ENCODE assay signal across 1 cellular context in the genomic region with DNA sequence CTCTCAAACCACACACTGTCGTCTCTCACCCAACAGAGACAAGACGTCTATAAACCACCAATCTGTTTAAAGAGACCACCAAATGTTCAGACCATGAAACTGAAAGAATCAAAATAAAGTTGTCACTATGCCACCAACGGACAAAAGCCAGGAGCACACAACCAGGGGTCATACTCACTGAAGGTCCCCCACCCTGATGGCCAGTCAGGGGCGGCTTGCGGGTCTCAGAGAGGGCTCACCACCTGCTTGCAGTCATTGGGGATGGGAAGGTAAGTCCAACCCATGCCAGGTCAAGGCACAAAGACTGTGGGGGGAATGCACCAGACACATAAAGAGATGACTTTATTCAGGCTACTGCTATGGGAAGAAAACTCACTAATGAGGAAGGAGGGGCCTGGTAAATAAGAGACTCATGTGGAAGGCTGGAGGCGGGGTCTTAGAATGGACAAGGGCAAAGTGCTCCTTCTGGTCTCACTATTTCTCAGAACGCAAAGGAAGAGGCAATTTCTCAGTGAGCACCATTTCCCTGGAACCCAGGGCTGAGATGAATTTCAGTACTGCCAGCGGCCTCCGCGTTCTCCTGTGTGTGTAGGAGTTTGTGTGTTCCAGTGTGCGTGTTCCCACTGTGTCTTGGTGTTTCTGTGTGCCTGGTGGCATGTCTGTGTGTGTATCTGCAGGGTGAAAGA.
A peak's percentile ranks its signal among the peaks of the same experiment; 100 is the strongest.
TF ChIP-seq lines count a peak whose summit lies in the region.

No MANE protein-coding gene starts in this region.

TF ChIP-seq in K562, 482 proteins besides CTCF, POLR2A, EP300 and RAD21 (continued from another document and continues in another):
- TF ChIP-seq, protein P1, sequence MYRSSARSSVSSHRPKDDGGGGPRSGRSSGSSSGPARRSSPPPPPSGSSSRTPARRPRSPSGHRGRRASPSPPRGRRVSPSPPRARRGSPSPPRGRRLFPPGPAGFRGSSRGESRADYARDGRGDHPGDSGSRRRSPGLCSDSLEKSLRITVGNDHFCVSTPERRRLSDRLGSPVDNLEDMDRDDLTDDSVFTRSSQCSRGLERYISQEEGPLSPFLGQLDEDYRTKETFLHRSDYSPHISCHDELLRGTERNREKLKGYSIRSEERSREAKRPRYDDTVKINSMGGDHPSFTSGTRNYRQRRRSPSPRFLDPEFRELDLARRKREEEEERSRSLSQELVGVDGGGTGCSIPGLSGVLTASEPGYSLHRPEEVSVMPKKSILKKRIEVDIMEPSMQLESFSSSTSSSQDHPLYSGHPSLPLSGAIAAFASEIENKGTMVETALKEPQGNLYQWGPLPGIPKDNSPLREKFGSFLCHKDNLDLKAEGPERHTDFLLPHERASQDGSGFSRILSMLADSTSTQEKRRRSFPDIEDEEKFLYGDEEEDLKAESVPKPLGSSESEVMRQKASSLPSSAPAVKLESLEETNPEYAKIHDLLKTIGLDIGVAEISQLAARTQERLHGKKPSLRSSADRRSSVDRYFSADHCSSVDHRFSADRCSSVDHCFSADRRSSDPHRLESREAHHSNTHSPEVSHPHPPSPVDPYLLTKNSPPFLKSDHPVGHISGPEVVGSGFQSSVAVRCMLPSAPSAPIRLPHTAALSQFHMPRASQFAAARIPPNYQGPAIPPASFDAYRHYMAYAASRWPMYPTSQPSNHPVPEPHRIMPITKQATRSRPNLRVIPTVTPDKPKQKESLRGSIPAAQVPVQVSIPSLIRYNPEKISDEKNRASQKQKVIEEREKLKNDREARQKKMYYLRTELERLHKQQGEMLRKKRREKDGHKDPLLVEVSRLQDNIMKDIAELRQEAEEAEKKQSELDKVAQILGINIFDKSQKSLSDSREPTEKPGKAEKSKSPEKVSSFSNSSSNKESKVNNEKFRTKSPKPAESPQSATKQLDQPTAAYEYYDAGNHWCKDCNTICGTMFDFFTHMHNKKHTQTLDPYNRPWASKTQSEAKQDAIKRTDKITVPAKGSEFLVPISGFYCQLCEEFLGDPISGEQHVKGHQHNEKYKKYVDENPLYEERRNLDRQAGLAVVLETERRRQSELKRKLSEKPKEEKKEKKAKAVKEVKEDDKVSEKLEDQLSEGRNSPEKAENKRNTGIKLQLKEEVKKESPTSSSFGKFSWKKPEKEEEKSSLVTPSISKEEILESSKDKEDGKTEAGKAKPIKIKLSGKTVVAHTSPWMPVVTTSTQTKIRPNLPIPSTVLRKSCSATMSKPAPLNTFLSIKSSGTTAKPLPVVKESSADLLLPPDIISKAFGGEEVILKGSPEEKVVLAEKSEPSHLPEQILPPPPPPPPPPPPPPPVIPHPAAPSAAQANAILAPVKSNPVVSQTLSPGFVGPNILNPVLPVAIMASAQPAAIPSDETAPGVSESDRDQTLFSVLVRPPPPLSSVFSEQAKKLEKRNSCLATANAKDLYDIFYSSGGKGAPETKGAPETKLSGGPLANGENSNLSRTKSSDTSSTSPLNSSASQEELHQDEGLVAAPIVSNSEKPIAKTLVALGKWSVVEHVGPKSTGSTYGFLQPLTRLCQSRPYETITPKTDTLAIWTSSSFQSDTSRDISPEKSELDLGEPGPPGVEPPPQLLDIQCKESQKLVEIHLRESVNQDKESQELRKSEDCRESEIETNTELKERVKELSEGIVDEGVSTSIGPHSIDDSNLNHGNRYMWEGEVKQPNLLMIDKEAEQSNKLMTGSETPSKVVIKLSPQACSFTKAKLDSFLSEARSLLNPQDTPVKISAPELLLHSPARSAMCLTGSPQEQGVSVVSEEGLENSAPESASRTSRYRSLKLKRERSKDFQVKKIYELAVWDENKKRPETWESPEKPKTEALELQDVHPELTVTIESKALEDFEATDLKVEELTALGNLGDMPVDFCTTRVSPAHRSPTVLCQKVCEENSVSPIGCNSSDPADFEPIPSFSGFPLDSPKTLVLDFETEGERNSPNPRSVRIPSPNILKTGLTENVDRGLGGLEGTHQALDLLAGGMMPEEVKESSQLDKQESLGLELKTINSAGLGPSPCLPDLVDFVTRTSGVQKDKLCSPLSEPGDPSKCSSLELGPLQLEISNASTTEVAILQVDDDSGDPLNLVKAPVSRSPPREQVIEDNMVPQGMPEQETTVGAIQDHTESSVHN (IDR thresholded peaks at IDR 0.05; ENCODE audit: borderline replicate concordance in 1 of 2, low read depth in 1 of 2): no peak
- no peak for TF ChIP-seq PTBP1 (IDR thresholded peaks at IDR 0.05; ENCODE audit: low read depth, low read length)
- no peak for TF ChIP-seq TARDBP (IDR thresholded peaks at IDR 0.05)
- no peak for TF ChIP-seq SMAD1 (IDR thresholded peaks at IDR 0.05; ENCODE audit: low read depth, low read length, partially characterized antibody)
- TF ChIP-seq CEBPB (tag; IDR thresholded peaks at IDR 0.05): no peak
- TF ChIP-seq SRSF1 (IDR thresholded peaks at IDR 0.05; ENCODE audit: low read depth, low read length): no peak
- TF ChIP-seq ARID3B (CRISPR knock-in tag; IDR thresholded peaks at IDR 0.05; ENCODE audit: borderline replicate concordance): peak; percentile 84; the same call in 1 of the 2 replicates
- TF ChIP-seq CEBPG (CRISPR knock-in tag; IDR thresholded peaks at IDR 0.05): 0 out of 2 replicates have a peak, but pooled peaks have one; percentile 12
- no peak for TF ChIP-seq CEBPG (tag; conservative IDR thresholded peaks at IDR 0.05 in 1 of 2, IDR thresholded peaks at IDR 0.05 in 1 of 2)
- no peak for TF ChIP-seq CC2D1A (IDR thresholded peaks at IDR 0.05)
- no peak for TF ChIP-seq FIP1L1 (IDR thresholded peaks at IDR 0.05; ENCODE audit: low read depth, low read length, poor library complexity, severe bottlenecking)
- no peak for TF ChIP-seq NFE2 (IDR thresholded peaks at IDR 0.05; ENCODE audit: low read depth)
- TF ChIP-seq HDAC1 (IDR thresholded peaks at IDR 0.05): no peak
- no peak for TF ChIP-seq RFX7 (CRISPR knock-in tag; IDR thresholded peaks at IDR 0.05)
- no peak for TF ChIP-seq U2AF2 (optimal IDR thresholded peaks at IDR 0.05; ENCODE audit: low read depth, low read length)
- no peak for TF ChIP-seq TBP (optimal IDR thresholded peaks at IDR 0.05; ENCODE audit: low read depth, low read length)
- TF ChIP-seq ZBTB11 (CRISPR knock-in tag; IDR thresholded peaks at IDR 0.05): no peak; a peak in 1 of 6 replicates
- no peak for TF ChIP-seq NFIX (CRISPR knock-in tag; IDR thresholded peaks at IDR 0.05; ENCODE audit: low read depth)
- TF ChIP-seq LARP7 (IDR thresholded peaks at IDR 0.05): no peak
- TF ChIP-seq RBBP5 (IDR thresholded peaks at IDR 0.05; ENCODE audit: borderline replicate concordance, insufficient read depth, low read length, poor library complexity, severe bottlenecking): no peak
- TF ChIP-seq ASH1L (IDR thresholded peaks at IDR 0.05; ENCODE audit: borderline replicate concordance, low read depth, partially characterized antibody): no peak
- TF ChIP-seq, protein P2, sequence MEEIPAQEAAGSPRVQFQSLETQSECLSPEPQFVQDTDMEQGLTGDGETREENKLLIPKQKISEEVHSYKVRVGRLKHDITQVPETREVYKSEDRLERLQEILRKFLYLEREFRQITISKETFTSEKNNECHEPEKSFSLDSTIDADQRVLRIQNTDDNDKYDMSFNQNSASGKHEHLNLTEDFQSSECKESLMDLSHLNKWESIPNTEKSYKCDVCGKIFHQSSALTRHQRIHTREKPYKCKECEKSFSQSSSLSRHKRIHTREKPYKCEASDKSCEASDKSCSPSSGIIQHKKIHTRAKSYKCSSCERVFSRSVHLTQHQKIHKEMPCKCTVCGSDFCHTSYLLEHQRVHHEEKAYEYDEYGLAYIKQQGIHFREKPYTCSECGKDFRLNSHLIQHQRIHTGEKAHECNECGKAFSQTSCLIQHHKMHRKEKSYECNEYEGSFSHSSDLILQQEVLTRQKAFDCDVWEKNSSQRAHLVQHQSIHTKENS (CRISPR knock-in tag; IDR thresholded peaks at IDR 0.05): no peak
- TF ChIP-seq, protein P3, sequence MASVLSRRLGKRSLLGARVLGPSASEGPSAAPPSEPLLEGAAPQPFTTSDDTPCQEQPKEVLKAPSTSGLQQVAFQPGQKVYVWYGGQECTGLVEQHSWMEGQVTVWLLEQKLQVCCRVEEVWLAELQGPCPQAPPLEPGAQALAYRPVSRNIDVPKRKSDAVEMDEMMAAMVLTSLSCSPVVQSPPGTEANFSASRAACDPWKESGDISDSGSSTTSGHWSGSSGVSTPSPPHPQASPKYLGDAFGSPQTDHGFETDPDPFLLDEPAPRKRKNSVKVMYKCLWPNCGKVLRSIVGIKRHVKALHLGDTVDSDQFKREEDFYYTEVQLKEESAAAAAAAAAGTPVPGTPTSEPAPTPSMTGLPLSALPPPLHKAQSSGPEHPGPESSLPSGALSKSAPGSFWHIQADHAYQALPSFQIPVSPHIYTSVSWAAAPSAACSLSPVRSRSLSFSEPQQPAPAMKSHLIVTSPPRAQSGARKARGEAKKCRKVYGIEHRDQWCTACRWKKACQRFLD (CRISPR knock-in tag; IDR thresholded peaks at IDR 0.05): no peak
- TF ChIP-seq USF1 (CRISPR knock-in tag; IDR thresholded peaks at IDR 0.05): 0 out of 2 replicates have a peak, but pooled peaks have one; percentile 5
- no peak for TF ChIP-seq POLR3A (IDR thresholded peaks at IDR 0.05; ENCODE audit: borderline replicate concordance, extremely low read depth, insufficient read depth, insufficient read length)
- no peak for TF ChIP-seq ZNF584 (CRISPR knock-in tag; IDR thresholded peaks at IDR 0.05; ENCODE audit: low read depth)
- TF ChIP-seq NELFE (IDR thresholded peaks at IDR 0.05; ENCODE audit: insufficient read depth, insufficient read length): no peak
- TF ChIP-seq, protein P4, sequence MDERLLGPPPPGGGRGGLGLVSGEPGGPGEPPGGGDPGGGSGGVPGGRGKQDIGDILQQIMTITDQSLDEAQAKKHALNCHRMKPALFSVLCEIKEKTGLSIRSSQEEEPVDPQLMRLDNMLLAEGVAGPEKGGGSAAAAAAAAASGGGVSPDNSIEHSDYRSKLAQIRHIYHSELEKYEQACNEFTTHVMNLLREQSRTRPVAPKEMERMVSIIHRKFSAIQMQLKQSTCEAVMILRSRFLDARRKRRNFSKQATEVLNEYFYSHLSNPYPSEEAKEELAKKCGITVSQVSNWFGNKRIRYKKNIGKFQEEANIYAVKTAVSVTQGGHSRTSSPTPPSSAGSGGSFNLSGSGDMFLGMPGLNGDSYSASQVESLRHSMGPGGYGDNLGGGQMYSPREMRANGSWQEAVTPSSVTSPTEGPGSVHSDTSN (CRISPR knock-in tag; IDR thresholded peaks at IDR 0.05; ENCODE audit: low read depth): no peak
- TF ChIP-seq, protein P4 (tag; conservative IDR thresholded peaks at IDR 0.05; ENCODE audit: low read depth): no peak
- no peak for TF ChIP-seq TEAD4 (IDR thresholded peaks at IDR 0.05; ENCODE audit: low read length)
- TF ChIP-seq TEAD4 (CRISPR knock-in tag; IDR thresholded peaks at IDR 0.05; ENCODE audit: borderline replicate concordance): no peak; the same call in 1 of the 2 replicates
- TF ChIP-seq RBM14 (IDR thresholded peaks at IDR 0.05; ENCODE audit: borderline replicate concordance, insufficient read depth, low read depth, low read length): no peak
- no peak for TF ChIP-seq ZNF282 (CRISPR knock-in tag; IDR thresholded peaks at IDR 0.05)
- TF ChIP-seq ZC3H11A (IDR thresholded peaks at IDR 0.05; ENCODE audit: low read depth, low read length): no peak
- no peak for TF ChIP-seq CHD1 (IDR thresholded peaks at IDR 0.05; ENCODE audit: low read length)
- no peak for TF ChIP-seq SIN3A (IDR thresholded peaks at IDR 0.05; ENCODE audit: borderline replicate concordance in 2 of 2, control insufficient read depth in 1 of 2, low read depth in 2 of 2, low read length in 2 of 2)
- TF ChIP-seq EZH2 (IDR thresholded peaks at IDR 0.05; ENCODE audit: borderline replicate concordance, low read depth, low read length): no peak; the same call in 1 of the 2 replicates
- no peak for TF ChIP-seq BRCA1 (IDR thresholded peaks at IDR 0.05)
- peak; percentile 46 for TF ChIP-seq BRCA1 (CRISPR knock-in tag; IDR thresholded peaks at IDR 0.05)
- no peak for TF ChIP-seq NEUROD1 (IDR thresholded peaks at IDR 0.05; ENCODE audit: borderline replicate concordance, low read depth, low read length, partially characterized antibody)
